Comparison of ENCODE assay signal across 25 cellular contexts in genomic region chr10:3748484-3748883, GRCh38. TPM values are rescaled to one million over a fixed set of nuclear protein-coding genes. Genes with fewer than 3 reads are reported as not detected.
DNase-seq lines count a peak whose midpoint lies in the region; ATAC-seq, FAIRE-seq and TF ChIP-seq lines count a peak whose summit lies in the region.
"Had no signal": no experiment of that assay in that cellular context is flagged by ENCODE, and none has a peak within 500 bp of the region (broad histone marks: within the 10 kb centered on the region; RNA-seq: fewer than 3 reads in every experiment).

No MANE protein-coding gene starts in this region.

- TF ChIP-seq CTCF in esophagus muscularis mucosa (IDR thresholded peaks at IDR 0.05): no peak

- 40% methylated on average over 7 of the region's 7 CpGs for WGBS in esophagus muscularis mucosa

- H3K36me3 ChIP-seq in esophagus muscularis mucosa: no peaks in the 10 kb centered on the region
- H3K36me3 ChIP-seq: brain microvascular endothelial cell, left lung, transverse colon had no signal

- no peak for TF ChIP-seq EP300 in esophagus muscularis mucosa (IDR thresholded peaks at IDR 0.05)

- H3K27ac ChIP-seq in esophagus muscularis mucosa (replicated peaks in 1 of 4): peak overlapping the region; percentile 87 to 95 (median 90)
- H3K27ac ChIP-seq: 22Rv1, brain microvascular endothelial cell, epithelial cell of prostate had no signal

- intact Hi-C loops in esophagus muscularis mucosa (cut with DNase I): loop anchor here (10.0 kb wide), 1 partner anchor 264 kb away; no protein-coding TSS in a partner anchor

- H3K9me3 ChIP-seq in esophagus muscularis mucosa: no peaks in the 10 kb centered on the region
- H3K9me3 ChIP-seq: left lung, mucosa of descending colon, transverse colon had no signal

- H3K4me1 ChIP-seq in esophagus muscularis mucosa: peaks cover 35 to 48% (median 46%) of the 10 kb centered on the region in 4 donors

- TF ChIP-seq POLR2A in esophagus muscularis mucosa (IDR thresholded peaks at IDR 0.05; ENCODE audit: low read depth): no peak

- no peak overlapping the region for H3K4me3 ChIP-seq in esophagus muscularis mucosa
- H3K4me3 ChIP-seq: left lung, mucosa of descending colon, transverse colon had no signal

- DNase-seq in NCI-H146 (lab: John Stamatoyannopoulos, UW): peak; percentile 39
- DNase-seq in NCI-H146 treated with DMSO at 0.1 percent for 48 hours (lab: John Stamatoyannopoulos, UW; ENCODE audit: unreplicated experiment): no peak
- DNase-seq in GM19239 (ENCODE audit: insufficient read length, low spot score): no peak
- DNase-seq in esophagus muscularis mucosa (ENCODE audit: extremely low spot score): peak; percentile 66
- DNase-seq in retina: peak; percentile 29
- DNase-seq in NCI-H1694 (lab: John Stamatoyannopoulos, UW): no peak
- no peak for DNase-seq in inferior parietal cortex (ENCODE audit: extremely low spot score)
- DNase-seq: activated CD4-positive, alpha-beta T cell treated with anti-CD3 and anti-CD28 coated beads, Interleukin-2, amount 50 U/mL, for 48 hours; activated T-cell treated with anti-CD3 and anti-CD28 coated beads, Interleukin-2, amount 50 U/mL, for 72 hours; brain microvascular endothelial cell; COR-L47; KG1; left lung; mucosa of descending colon; MV-4-11; NCI-H2081 treated with DMSO at 0.1 percent for 48 hours; NCI-H524 treated with DMSO at 0.1 percent for 48 hours; T-helper 17 cell; transverse colon had no signal

- no peaks in the 10 kb centered on the region for H3K27me3 ChIP-seq in esophagus muscularis mucosa
- H3K27me3 ChIP-seq: brain microvascular endothelial cell, left lung, transverse colon had no signal

- no peak for ATAC-seq in GM21526 (IDR thresholded peaks at IDR 0.05; ENCODE audit: low FRiP score, unreplicated experiment)
- ATAC-seq: activated naive CD4-positive, alpha-beta T cell treated with anti-CD3 and anti-CD28 coated beads, Interleukin-2, amount 50 U/mL, for 72 hours; activated T-cell treated with anti-CD3 and anti-CD28 coated beads, Interleukin-2, amount 50 U/mL, for 72 hours; left lung; mucosa of descending colon; stimulated activated effector memory CD8-positive, alpha-beta T cell treated with anti-CD3 and anti-CD28 coated beads, Interleukin-12 subunit alpha, Interleukin-12 subunit beta, amount 100 ng/mL, for 72 hours; T-helper 17 cell had no signal

- FAIRE-seq in GM19239 (lab: Jason Lieb, UNC): peak; percentile 4
- FAIRE-seq: frontal cortex had no signal

RNA-seq across cellular contexts. Expression of gene KLF6, which starts 36.5 kb away (rescaled TPM):
- 100 to 1,000 TPM; 114 to 145 (median 123) TPM for total RNA-seq in esophagus muscularis mucosa

Comparison
In these comparisons a context has a peak if more than half of its experiments do, and no peak if none do; other contexts are left out.
1. DNase-seq: peak in NCI-H146 (single experiment), esophagus muscularis mucosa (single experiment) and retina (single experiment); none in NCI-H146 treated with DMSO at 0.1 percent for 48 hours (single experiment), GM19239 (single experiment), NCI-H1694 (single experiment) and inferior parietal cortex (single experiment).